In the genomic region with DNA sequence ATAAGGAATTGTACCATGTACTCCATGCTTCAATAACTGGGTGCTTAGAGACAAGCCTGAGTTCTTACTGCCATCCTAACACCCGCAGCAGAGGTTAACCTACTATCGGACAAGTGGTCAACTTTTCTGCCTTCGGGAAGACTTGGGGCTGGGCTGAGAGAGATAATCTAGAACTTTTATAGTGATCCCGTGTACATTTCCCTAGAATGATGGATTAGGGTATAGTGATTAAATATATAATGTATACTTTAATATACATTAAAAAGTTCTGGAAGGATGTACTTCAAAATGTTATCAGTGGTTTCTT, we compare ENCODE assay signal across 8 cellular contexts. TPM values are rescaled to one million over a fixed set of nuclear protein-coding genes. Genes with fewer than 3 reads are reported as not detected.
DNase-seq lines count a peak whose midpoint lies in the region; ATAC-seq and TF ChIP-seq lines count a peak whose summit lies in the region.

No MANE protein-coding gene starts in this region.

- intact Hi-C loops in PC-3 (cut with micrococcal nuclease) (no loop called here), prostate gland (cut with DNase I) (loop anchor here (2.0 kb wide), 1 partner anchor 16 kb away; a partner anchor contains a TSS)

- peak overlapping the region; percentile 92 for H2AFZ ChIP-seq in PC-3 (ENCODE audit: low read length)

- DNase-seq in PC-3 (no peak), epithelial cell of prostate (ENCODE audit: low read depth, low spot score) (no peak), prostate gland (ENCODE audit: low spot score) (no peak), NCI-H2227 (lab: John Stamatoyannopoulos, UW; ENCODE audit: unreplicated experiment) (no peak), NCI-H2196 (lab: John Stamatoyannopoulos, UW; ENCODE audit: unreplicated experiment) (no peak)
- no peak for DNase-seq in activated CD4-positive, alpha-beta T cell treated with anti-CD3 and anti-CD28 coated beads for 4 hours

- peak overlapping the region; percentile 48 for H3K4me3 ChIP-seq in GM08714 (ENCODE audit: low read length)
- peak overlapping the region; percentile 71 for H3K4me3 ChIP-seq in PC-3 (ENCODE audit: low read length)
- H3K4me3 ChIP-seq in prostate gland = peak overlapping the region; percentile 43 to 44

- H3K9ac ChIP-seq in PC-3 (ENCODE audit: low read length) = peak overlapping the region; percentile 82

- POLR2A ChIA-PET in PC-3 (lab: Charles Lee; ENCODE audit: unreplicated experiment) = no interaction called here

- CTCF ChIA-PET in PC-3 (lab: Charles Lee) = no interaction called here

- H3K9me2 ChIP-seq in PC-3 (replicated peaks; ENCODE audit: low read length) = no peaks in the 10 kb centered on the region

- H3K4me1 ChIP-seq in PC-3 (ENCODE audit: insufficient read depth, low read length) (peaks cover 14% of the 10 kb centered on the region), prostate gland (replicated peaks) (no peaks in the 10 kb centered on the region)

- no peak for ATAC-seq in PC-3
- ATAC-seq in HG03095 (IDR thresholded peaks at IDR 0.05; ENCODE audit: unreplicated experiment) = no peak

- BruUV-seq in PC-3 (replicated peaks; lab: Mats Ljungman, UMichigan) = TSS peak; percentile 77

- TF ChIP-seq CTCF in PC-3 (conservative IDR thresholded peaks at IDR 0.05; ENCODE audit: low read depth, low read length) (no peak), prostate gland (IDR thresholded peaks at IDR 0.05) (no peak)

- H3K9me3 ChIP-seq in PC-3 (ENCODE audit: low read length) (no peaks in the 10 kb centered on the region), prostate gland (no peaks in the 10 kb centered on the region)

- no peak for TF ChIP-seq POLR2A in prostate gland (IDR thresholded peaks at IDR 0.05)

- peaks cover 7% of the 10 kb centered on the region for H3F3A ChIP-seq in PC-3 (ENCODE audit: low read length, unreplicated experiment)

- H3K27ac ChIP-seq in PC-3 (ENCODE audit: low read length) = peak overlapping the region; percentile 68; the same call in 1 of the 2 replicates
- peak overlapping the region; percentile 75 for H3K27ac ChIP-seq in epithelial cell of prostate
- H3K27ac ChIP-seq in prostate gland = peak overlapping the region; percentile 90 to 92

- no peaks in the 10 kb centered on the region for H4K20me1 ChIP-seq in PC-3 (ENCODE audit: low read length)

- H3K27me3 ChIP-seq in PC-3 (ENCODE audit: low read length) = no peaks in the 10 kb centered on the region
- H3K27me3 ChIP-seq in prostate gland (replicated peaks; ENCODE audit: insufficient read depth) = no peaks in the 10 kb centered on the region

- H3K4me2 ChIP-seq in PC-3 (ENCODE audit: low read length) = peak overlapping the region; percentile 91

- H3K36me3 ChIP-seq in PC-3 (ENCODE audit: low read depth, low read length) (no peaks in the 10 kb centered on the region), prostate gland (no peaks in the 10 kb centered on the region)

- H3K79me2 ChIP-seq in PC-3 (ENCODE audit: low read length) = no peaks in the 10 kb centered on the region

- WGBS in prostate gland = 27% methylated on average over 4 of the region's 4 CpGs

RNA-seq across cellular contexts. Expression of a gene that starts 12.2 kb away (rescaled TPM):
- total RNA-seq in PC-3 (2014; rRNA removed) (417 and 421 TPM in 2 replicates), prostate gland (100 to 1,000 TPM; 175 to 199 TPM)

RNA-seq across cellular contexts. Expression of a gene that starts 15.8 kb away (rescaled TPM):
- total RNA-seq in PC-3 (2014; rRNA removed) = 7.0 and 9.4 TPM in 2 replicates
- total RNA-seq in prostate gland = 10 to 100 TPM in 1 of 2 donors, 1 to 10 TPM in 1; 6.6 to 12.5 TPM

RNA-seq across cellular contexts. Expression of a gene that starts 49.7 kb away (rescaled TPM):
- total RNA-seq in PC-3 (2014; rRNA removed) (not detected in 2 replicates), prostate gland (not detected)
